Comparison of ENCODE assay signal across 26 cellular contexts in genomic region chr3:10386121-10386520, GRCh38.
"Had no signal": no experiment of that assay in that cellular context is flagged by ENCODE, and none has a peak within 500 bp of the region (broad histone marks: within the 10 kb centered on the region; RNA-seq: fewer than 3 reads in every experiment).

No MANE protein-coding gene starts in this region.

- H3K9me3 Mint-ChIP-seq: endodermal cell, mesothelial cell of epicardium, nephron, neural progenitor cell had no signal

- H2AFZ ChIP-seq: neural progenitor cell, parathyroid adenoma had no signal

- H3K79me2 ChIP-seq: parathyroid adenoma had no signal

- H3K4me3 Mint-ChIP-seq: dendritic cell treated with granulocyte-macrophage colony-stimulating factor and Interleukin-4, amounts not matched to agents 40 ng/mL and 50 ng/mL, for 4 days; endodermal cell; mesothelial cell of epicardium; nephron; neural progenitor cell had no signal

- H3K27me3 Mint-ChIP-seq: naive B cell had no signal

- H3K4me2 ChIP-seq: neural progenitor cell, smooth muscle cell had no signal

- H3K27me3 ChIP-seq: gastrocnemius medialis, left lung, neural progenitor cell, right atrium auricular region, tibial nerve, upper lobe of left lung had no signal

- ATAC-seq: esophagus mucosa, gastrocnemius medialis, left cardiac atrium, left lung, mucosa of descending colon, sciatic nerve had no signal

- H3K9me3 ChIP-seq: gastrocnemius medialis, prostate gland had no signal

- H3K9ac ChIP-seq: neural progenitor cell, parathyroid adenoma had no signal

- H3K4me1 ChIP-seq: left lung, neural progenitor cell, prostate gland, right atrium auricular region, upper lobe of left lung had no signal

- H3K36me3 ChIP-seq: gastrocnemius medialis, left lung, neural progenitor cell, prostate gland, right atrium auricular region, thoracic aorta, upper lobe of left lung had no signal

- DNase-seq: effector CD8-positive, alpha-beta T cell; endodermal cell; foreskin fibroblast; gastrocnemius medialis; head of caudate nucleus; left cardiac atrium; mesenchymal stem cell; mucosa of descending colon; naive B cell; stimulated activated CD4-positive, alpha-beta T cell treated with anti-CD3 and anti-CD28 coated beads, Interleukin-4, amount 100 ng/mL, for 4 hours; stimulated activated naive CD4-positive, alpha-beta T cell treated with Interleukin-2 at 50 U/mL for 16 hours; upper lobe of left lung had no signal

- H3K4me3 ChIP-seq: gastrocnemius medialis, left lung, mucosa of descending colon, neural progenitor cell, prostate gland, right atrium auricular region, smooth muscle cell, thoracic aorta, tibial nerve, upper lobe of left lung had no signal

- H3K4me1 Mint-ChIP-seq: mesothelial cell of epicardium, nephron had no signal

- H3K27ac ChIP-seq: epithelial cell of prostate, gastrocnemius medialis, left lung, neural progenitor cell, parathyroid adenoma, prostate gland, right atrium auricular region, thoracic aorta, tibial nerve, upper lobe of left lung had no signal

- H3K27ac Mint-ChIP-seq: dendritic cell treated with granulocyte-macrophage colony-stimulating factor and Interleukin-4, amounts not matched to agents 40 ng/mL and 50 ng/mL, for 4 days; endodermal cell; mesothelial cell of epicardium; nephron had no signal
